1 cellular context compared by ENCODE assay signal in genomic region chr18:22552899-22553460, GRCh38.
TF ChIP-seq lines count a peak whose summit lies in the region.

No MANE protein-coding gene starts in this region.

TF ChIP-seq in GM23338, 12 proteins besides CTCF, POLR2A, EP300 and RAD21:
- TF ChIP-seq, protein P1, sequence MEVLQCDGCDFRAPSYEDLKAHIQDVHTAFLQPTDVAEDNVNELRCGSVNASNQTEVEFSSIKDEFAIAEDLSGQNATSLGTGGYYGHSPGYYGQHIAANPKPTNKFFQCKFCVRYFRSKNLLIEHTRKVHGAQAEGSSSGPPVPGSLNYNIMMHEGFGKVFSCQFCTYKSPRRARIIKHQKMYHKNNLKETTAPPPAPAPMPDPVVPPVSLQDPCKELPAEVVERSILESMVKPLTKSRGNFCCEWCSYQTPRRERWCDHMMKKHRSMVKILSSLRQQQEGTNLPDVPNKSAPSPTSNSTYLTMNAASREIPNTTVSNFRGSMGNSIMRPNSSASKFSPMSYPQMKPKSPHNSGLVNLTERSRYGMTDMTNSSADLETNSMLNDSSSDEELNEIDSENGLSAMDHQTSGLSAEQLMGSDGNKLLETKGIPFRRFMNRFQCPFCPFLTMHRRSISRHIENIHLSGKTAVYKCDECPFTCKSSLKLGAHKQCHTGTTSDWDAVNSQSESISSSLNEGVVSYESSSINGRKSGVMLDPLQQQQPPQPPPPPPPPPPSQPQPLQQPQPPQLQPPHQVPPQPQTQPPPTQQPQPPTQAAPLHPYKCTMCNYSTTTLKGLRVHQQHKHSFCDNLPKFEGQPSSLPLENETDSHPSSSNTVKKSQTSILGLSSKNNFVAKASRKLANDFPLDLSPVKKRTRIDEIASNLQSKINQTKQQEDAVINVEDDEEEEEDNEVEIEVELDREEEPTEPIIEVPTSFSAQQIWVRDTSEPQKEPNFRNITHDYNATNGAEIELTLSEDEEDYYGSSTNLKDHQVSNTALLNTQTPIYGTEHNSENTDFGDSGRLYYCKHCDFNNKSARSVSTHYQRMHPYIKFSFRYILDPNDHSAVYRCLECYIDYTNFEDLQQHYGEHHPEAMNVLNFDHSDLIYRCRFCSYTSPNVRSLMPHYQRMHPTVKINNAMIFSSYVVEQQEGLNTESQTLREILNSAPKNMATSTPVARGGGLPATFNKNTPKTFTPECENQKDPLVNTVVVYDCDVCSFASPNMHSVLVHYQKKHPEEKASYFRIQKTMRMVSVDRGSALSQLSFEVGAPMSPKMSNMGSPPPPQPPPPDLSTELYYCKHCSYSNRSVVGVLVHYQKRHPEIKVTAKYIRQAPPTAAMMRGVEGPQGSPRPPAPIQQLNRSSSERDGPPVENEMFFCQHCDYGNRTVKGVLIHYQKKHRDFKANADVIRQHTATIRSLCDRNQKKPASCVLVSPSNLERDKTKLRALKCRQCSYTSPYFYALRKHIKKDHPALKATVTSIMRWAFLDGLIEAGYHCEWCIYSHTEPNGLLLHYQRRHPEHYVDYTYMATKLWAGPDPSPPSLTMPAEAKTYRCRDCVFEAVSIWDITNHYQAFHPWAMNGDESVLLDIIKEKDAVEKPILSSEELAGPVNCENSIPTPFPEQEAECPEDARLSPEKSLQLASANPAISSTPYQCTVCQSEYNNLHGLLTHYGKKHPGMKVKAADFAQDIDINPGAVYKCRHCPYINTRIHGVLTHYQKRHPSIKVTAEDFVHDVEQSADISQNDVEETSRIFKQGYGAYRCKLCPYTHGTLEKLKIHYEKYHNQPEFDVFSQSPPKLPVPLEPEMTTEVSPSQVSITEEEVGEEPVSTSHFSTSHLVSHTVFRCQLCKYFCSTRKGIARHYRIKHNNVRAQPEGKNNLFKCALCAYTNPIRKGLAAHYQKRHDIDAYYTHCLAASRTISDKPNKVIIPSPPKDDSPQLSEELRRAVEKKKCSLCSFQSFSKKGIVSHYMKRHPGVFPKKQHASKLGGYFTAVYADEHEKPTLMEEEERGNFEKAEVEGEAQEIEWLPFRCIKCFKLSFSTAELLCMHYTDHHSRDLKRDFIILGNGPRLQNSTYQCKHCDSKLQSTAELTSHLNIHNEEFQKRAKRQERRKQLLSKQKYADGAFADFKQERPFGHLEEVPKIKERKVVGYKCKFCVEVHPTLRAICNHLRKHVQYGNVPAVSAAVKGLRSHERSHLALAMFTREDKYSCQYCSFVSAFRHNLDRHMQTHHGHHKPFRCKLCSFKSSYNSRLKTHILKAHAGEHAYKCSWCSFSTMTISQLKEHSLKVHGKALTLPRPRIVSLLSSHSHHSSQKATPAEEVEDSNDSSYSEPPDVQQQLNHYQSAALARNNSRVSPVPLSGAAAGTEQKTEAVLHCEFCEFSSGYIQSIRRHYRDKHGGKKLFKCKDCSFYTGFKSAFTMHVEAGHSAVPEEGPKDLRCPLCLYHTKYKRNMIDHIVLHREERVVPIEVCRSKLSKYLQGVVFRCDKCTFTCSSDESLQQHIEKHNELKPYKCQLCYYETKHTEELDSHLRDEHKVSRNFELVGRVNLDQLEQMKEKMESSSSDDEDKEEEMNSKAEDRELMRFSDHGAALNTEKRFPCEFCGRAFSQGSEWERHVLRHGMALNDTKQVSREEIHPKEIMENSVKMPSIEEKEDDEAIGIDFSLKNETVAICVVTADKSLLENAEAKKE (CRISPR knock-in tag; IDR thresholded peaks at IDR 0.05) = no peak
- TF ChIP-seq NANOG (IDR thresholded peaks at IDR 0.05; ENCODE audit: borderline replicate concordance) (no peak), EZH2phosphoT487 (IDR thresholded peaks at IDR 0.05; ENCODE audit: unreplicated experiment) (no peak), ZNF331 (CRISPR knock-in tag; IDR thresholded peaks at IDR 0.05; ENCODE audit: low read depth) (no peak), ZNF114 (CRISPR knock-in tag; IDR thresholded peaks at IDR 0.05) (no peak), JUNB (IDR thresholded peaks at IDR 0.05; ENCODE audit: unreplicated experiment) (no peak), ETS1 (IDR thresholded peaks at IDR 0.05) (no peak), EZH2 (IDR thresholded peaks at IDR 0.05; ENCODE audit: low read depth, unreplicated experiment) (no peak)
- TF ChIP-seq, protein P2, sequence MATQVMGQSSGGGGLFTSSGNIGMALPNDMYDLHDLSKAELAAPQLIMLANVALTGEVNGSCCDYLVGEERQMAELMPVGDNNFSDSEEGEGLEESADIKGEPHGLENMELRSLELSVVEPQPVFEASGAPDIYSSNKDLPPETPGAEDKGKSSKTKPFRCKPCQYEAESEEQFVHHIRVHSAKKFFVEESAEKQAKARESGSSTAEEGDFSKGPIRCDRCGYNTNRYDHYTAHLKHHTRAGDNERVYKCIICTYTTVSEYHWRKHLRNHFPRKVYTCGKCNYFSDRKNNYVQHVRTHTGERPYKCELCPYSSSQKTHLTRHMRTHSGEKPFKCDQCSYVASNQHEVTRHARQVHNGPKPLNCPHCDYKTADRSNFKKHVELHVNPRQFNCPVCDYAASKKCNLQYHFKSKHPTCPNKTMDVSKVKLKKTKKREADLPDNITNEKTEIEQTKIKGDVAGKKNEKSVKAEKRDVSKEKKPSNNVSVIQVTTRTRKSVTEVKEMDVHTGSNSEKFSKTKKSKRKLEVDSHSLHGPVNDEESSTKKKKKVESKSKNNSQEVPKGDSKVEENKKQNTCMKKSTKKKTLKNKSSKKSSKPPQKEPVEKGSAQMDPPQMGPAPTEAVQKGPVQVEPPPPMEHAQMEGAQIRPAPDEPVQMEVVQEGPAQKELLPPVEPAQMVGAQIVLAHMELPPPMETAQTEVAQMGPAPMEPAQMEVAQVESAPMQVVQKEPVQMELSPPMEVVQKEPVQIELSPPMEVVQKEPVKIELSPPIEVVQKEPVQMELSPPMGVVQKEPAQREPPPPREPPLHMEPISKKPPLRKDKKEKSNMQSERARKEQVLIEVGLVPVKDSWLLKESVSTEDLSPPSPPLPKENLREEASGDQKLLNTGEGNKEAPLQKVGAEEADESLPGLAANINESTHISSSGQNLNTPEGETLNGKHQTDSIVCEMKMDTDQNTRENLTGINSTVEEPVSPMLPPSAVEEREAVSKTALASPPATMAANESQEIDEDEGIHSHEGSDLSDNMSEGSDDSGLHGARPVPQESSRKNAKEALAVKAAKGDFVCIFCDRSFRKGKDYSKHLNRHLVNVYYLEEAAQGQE (IDR thresholded peaks at IDR 0.05; ENCODE audit: unreplicated experiment) = no peak
